Comparison of ENCODE assay signal across 1 cellular context in genomic region chr7:5232874-5233273, GRCh38.
TF ChIP-seq lines count a peak whose summit lies in the region.

No MANE protein-coding gene starts in this region.

TF ChIP-seq in A549, 52 proteins besides CTCF, POLR2A, EP300 and RAD21:
- TF ChIP-seq SREBF2 (IDR thresholded peaks at IDR 0.05) (no peak), EHMT2 (IDR thresholded peaks at IDR 0.05; ENCODE audit: low read depth) (no peak), ZNF302 (CRISPR knock-in tag; IDR thresholded peaks at IDR 0.05) (no peak), CHD2 (IDR thresholded peaks at IDR 0.05; ENCODE audit: low read length, partially characterized antibody) (no peak), ATOH8 (CRISPR knock-in tag; IDR thresholded peaks at IDR 0.05; ENCODE audit: low read depth) (no peak), KDM5A (IDR thresholded peaks at IDR 0.05) (no peak)
TF ChIP-seq in A549: peak in this region for 0.
